Comparison of ENCODE assay signal across 8 cellular contexts in the genomic region with DNA sequence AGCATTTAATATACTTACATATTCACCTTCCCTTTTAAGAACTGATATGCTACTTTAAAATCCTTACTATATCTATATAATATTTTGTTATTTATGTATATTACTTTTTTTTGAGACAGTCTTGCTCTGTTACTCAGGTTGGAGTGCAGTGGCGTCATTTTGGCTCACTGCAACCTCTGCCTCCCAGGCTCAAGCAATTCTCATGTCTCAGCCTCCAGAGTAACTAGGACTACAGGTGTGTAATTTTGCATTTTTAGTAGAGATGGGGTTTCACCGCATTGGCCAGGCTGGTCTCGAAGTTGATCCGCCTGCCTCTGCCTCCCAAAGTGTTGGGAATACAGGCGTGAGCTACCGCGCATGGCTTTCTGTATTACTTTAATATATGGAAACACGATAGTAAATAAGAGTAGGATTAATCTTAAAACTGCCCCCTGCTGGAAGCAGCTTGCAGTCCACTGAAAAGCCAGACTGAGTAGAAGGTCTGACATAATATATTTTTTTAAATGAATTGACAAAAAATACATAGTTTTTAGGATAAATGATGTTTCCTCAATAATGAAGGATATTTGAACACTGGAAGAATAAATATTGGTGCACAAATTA. TPM values are rescaled to one million over a fixed set of nuclear protein-coding genes. Genes with fewer than 3 reads are reported as not detected.
DNase-seq lines count a peak whose midpoint lies in the region; ATAC-seq, FAIRE-seq and TF ChIP-seq lines count a peak whose summit lies in the region.

No MANE protein-coding gene starts in this region.

- WGBS in mesendoderm (ENCODE audit: extremely low coverage, insufficient coverage, low lambda C conversion rate): no CpG with 5 or more reads among the region's 8 CpGs

- H3K4me1 Mint-ChIP-seq in neural crest cell: no peaks in the 10 kb centered on the region

- H3K27me3 ChIP-seq in mesendoderm (ENCODE audit: insufficient read depth, low read length, poor library complexity): no peaks in the 10 kb centered on the region

- no peak overlapping the region for H2AK5ac ChIP-seq in mesendoderm (ENCODE audit: low read length)

- peaks cover 1% of the 10 kb centered on the region for H3K79me1 ChIP-seq in mesendoderm (ENCODE audit: low read length)

- no peak overlapping the region for H3K4ac ChIP-seq in mesendoderm (ENCODE audit: low read depth, low read length)

- H3K9ac ChIP-seq in mesendoderm (ENCODE audit: low read length): no peak overlapping the region

- TF ChIP-seq CTCF in cardiac fibroblast (IDR thresholded peaks at IDR 0.05; ENCODE audit: low read depth, low read length): peak; percentile 60
- TF ChIP-seq CTCF in neural crest cell (conservative IDR thresholded peaks at IDR 0.05): peak; percentile 70

- no peak overlapping the region for H3K23ac ChIP-seq in mesendoderm (ENCODE audit: low read length)

- FAIRE-seq in A204.1 (lab: Jason Lieb, UNC) (peak; percentile 41), GM12892 (lab: Jason Lieb, UNC) (no peak)

- H3K27me3 Mint-ChIP-seq in neural crest cell (ENCODE audit: low read depth): peaks cover 29% of the 10 kb centered on the region

- ATAC-seq in SK-N-SH treated with all-trans-retinoic acid at 6 μM for 48 hours: peak; percentile 61; the same call in 1 of the 3 replicates
- ATAC-seq in GM18873 (IDR thresholded peaks at IDR 0.05; ENCODE audit: low FRiP score, unreplicated experiment): no peak

- no peaks in the 10 kb centered on the region for H3K36me3 Mint-ChIP-seq in neural crest cell (ENCODE audit: low read depth)

- no peak for TF ChIP-seq POLR2A in GM12892 (IDR thresholded peaks at IDR 0.05; ENCODE audit: low read depth, low read length)

- no peak overlapping the region for H3K4me2 ChIP-seq in mesendoderm (ENCODE audit: low read length)

- no peak overlapping the region for H2BK120ac ChIP-seq in mesendoderm (ENCODE audit: low read depth, low read length)

- no peaks in the 10 kb centered on the region for H3K9me3 Mint-ChIP-seq in neural crest cell

- no peak overlapping the region for H2BK15ac ChIP-seq in mesendoderm (replicated peaks; ENCODE audit: low read depth)

- H3K27ac ChIP-seq in mesendoderm (ENCODE audit: low read depth, low read length): no peak overlapping the region

- peaks cover 3% of the 10 kb centered on the region for H3K4me1 ChIP-seq in mesendoderm (ENCODE audit: control insufficient read depth, low read depth, low read length)

- DNase-seq in GDM1 (lab: John Stamatoyannopoulos, UW) (peak; percentile 29), cardiac fibroblast (ENCODE audit: low read depth in 2 of 2) (peak; percentile 19 to 50), neural crest cell (ENCODE audit: low read depth, low spot score) (no peak), mesendoderm (no peak), GM12892 (ENCODE audit: insufficient read length) (no peak)

- no peaks in the 10 kb centered on the region for H3K36me3 ChIP-seq in mesendoderm (ENCODE audit: control insufficient read depth, insufficient read depth, low read length)

- H3K4me3 ChIP-seq in cardiac fibroblast (replicated peaks in 1 of 2; ENCODE audit: low read depth in 2 of 2, low read length in 2 of 2) (no peak overlapping the region), mesendoderm (ENCODE audit: low read length) (no peak overlapping the region)

- no peak overlapping the region for H3K56ac ChIP-seq in mesendoderm (ENCODE audit: low read length)

- no peaks in the 10 kb centered on the region for H3K79me2 ChIP-seq in mesendoderm (ENCODE audit: control insufficient read depth, insufficient read depth, low read length)

- no peak overlapping the region for H3K27ac Mint-ChIP-seq in neural crest cell (ENCODE audit: unreplicated experiment)

- no peak overlapping the region for H3K18ac ChIP-seq in mesendoderm (ENCODE audit: low read length)

- no peak overlapping the region for H2BK5ac ChIP-seq in mesendoderm (ENCODE audit: low read length)

- H4K5ac ChIP-seq in mesendoderm (ENCODE audit: low read length): no peak overlapping the region

- H3K4me3 Mint-ChIP-seq in neural crest cell: no peak overlapping the region

- no peak overlapping the region for H4K8ac ChIP-seq in mesendoderm (ENCODE audit: low read depth, low read length)

TF ChIP-seq in SK-N-SH treated with all-trans-retinoic acid at 6 μM for 48 hours, 23 proteins besides CTCF, POLR2A, EP300 and RAD21:
- TF ChIP-seq, protein P1, sequence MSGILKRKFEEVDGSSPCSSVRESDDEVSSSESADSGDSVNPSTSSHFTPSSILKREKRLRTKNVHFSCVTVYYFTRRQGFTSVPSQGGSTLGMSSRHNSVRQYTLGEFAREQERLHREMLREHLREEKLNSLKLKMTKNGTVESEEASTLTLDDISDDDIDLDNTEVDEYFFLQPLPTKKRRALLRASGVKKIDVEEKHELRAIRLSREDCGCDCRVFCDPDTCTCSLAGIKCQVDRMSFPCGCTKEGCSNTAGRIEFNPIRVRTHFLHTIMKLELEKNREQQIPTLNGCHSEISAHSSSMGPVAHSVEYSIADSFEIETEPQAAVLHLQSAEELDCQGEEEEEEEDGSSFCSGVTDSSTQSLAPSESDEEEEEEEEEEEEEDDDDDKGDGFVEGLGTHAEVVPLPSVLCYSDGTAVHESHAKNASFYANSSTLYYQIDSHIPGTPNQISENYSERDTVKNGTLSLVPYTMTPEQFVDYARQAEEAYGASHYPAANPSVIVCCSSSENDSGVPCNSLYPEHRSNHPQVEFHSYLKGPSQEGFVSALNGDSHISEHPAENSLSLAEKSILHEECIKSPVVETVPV (CRISPR knock-in tag; IDR thresholded peaks at IDR 0.05): no peak
- TF ChIP-seq ZNF70 (CRISPR knock-in tag; IDR thresholded peaks at IDR 0.05) (no peak), SNAI2 (CRISPR knock-in tag; IDR thresholded peaks at IDR 0.05) (no peak), BACH2 (CRISPR knock-in tag; IDR thresholded peaks at IDR 0.05; ENCODE audit: borderline replicate concordance) (no peak)

RNA-seq across cellular contexts. Expression of gene RCAN3, which starts 24.4 kb away (rescaled TPM):
- total RNA-seq in neural crest cell: 2.2 and 2.4 TPM in 2 replicates
- polyA plus RNA-seq in mesendoderm (2013, experiment 1 of 2): 13.0 TPM
- 13.4 TPM for polyA plus RNA-seq in mesendoderm (2013, experiment 2 of 2)
- polyA plus RNA-seq in GM12892 (2012; ENCODE audit: missing spikeins): 0.83 TPM

RNA-seq across cellular contexts. Expression of gene NCMAP, which starts 28.8 kb away (rescaled TPM):
- total RNA-seq in neural crest cell: not detected in 2 replicates
- 0.01 TPM for polyA plus RNA-seq in mesendoderm (2013, experiment 1 of 2)
- polyA plus RNA-seq in mesendoderm (2013, experiment 2 of 2): 0.01 TPM
- polyA plus RNA-seq in GM12892 (2012; ENCODE audit: missing spikeins): not detected

Comparison
In these comparisons a context has a peak if more than half of its experiments do, and no peak if none do; other contexts are left out.
1. DNase-seq: peak in GDM1 (single experiment) and cardiac fibroblast (2 of 2); none in neural crest cell (single experiment), mesendoderm (single experiment) and GM12892 (single experiment).